In genomic region chr22:50396751-50397370, GRCh38 we compare ENCODE assay signal across 10 cellular contexts. TPM values are rescaled to one million over a fixed set of nuclear protein-coding genes. Genes with fewer than 3 reads are reported as not detected.
DNase-seq lines count a peak whose midpoint lies in the region; ATAC-seq and TF ChIP-seq lines count a peak whose summit lies in the region.
"Had no signal": no experiment of that assay in that cellular context is flagged by ENCODE, and none has a peak within 500 bp of the region (broad histone marks: within the 10 kb centered on the region; RNA-seq: fewer than 3 reads in every experiment).

No MANE protein-coding gene starts in this region.

- peaks cover 60 to 68% (median 64%) of the 10 kb centered on the region in 10 experiments for H3K4me1 ChIP-seq in BLaER1 treated with 17β-estradiol and CSF1 and Interleukin-3, amounts not matched to agents 10 nM and 100 nM
- H3K4me1 ChIP-seq in mucosa of descending colon (ENCODE audit: low read depth): peaks cover 17% of the 10 kb centered on the region
- no peaks in the 10 kb centered on the region for H3K4me1 ChIP-seq in HAP-1
- H3K4me1 ChIP-seq in testis: peaks cover 7% of the 10 kb centered on the region

- DNase-seq in HT1080 (ENCODE audit: low read depth): peak; percentile 20
- no peak for DNase-seq in activated naive CD8-positive, alpha-beta T cell treated with anti-CD3 and anti-CD28 coated beads, Interleukin-2, amount 10 ng/mL, durations not matched to agents 7 days and 5 days
- peak in 1 of 3 donors; percentile 15 for DNase-seq in mucosa of descending colon
- no peak for DNase-seq in KG1 (lab: John Stamatoyannopoulos, UW)
- DNase-seq in HAP-1 (ENCODE audit: low spot score in 2 of 2): no peak
- no peak for DNase-seq in testis
- DNase-seq: NCI-H2081 treated with DMSO at 0.1 percent for 48 hours; stimulated activated CD4-positive, alpha-beta T cell treated with anti-CD3 and anti-CD28 coated beads, Interleukin-12 subunit alpha, Interleukin-12 subunit beta, amount 100 ng/mL, for 4 hours had no signal

- H4K20me1 ChIP-seq in BLaER1 treated with 17β-estradiol and CSF1 and Interleukin-3, amounts not matched to agents 10 nM and 100 nM: peaks cover 0 to 80% (median 30%) of the 10 kb centered on the region in 11 experiments; a peak in 15 of 22 replicates

- intact Hi-C loops in mucosa of descending colon (cut with DNase I, micrococcal nuclease) (no loop called here), testis (cut with DNase I; ENCODE audit: low total_unique reads) (no loop called here)

- H3K4me3 ChIP-seq in BLaER1 treated with 17β-estradiol and CSF1 and Interleukin-3, amounts not matched to agents 10 nM and 100 nM: no peak overlapping the region
- H3K4me3 ChIP-seq in mucosa of descending colon (no peak overlapping the region), HAP-1 (no peak overlapping the region), testis (no peak overlapping the region)

- no peak overlapping the region for H3K4me3 Mint-ChIP-seq in activated naive CD8-positive, alpha-beta T cell treated with anti-CD3 and anti-CD28 coated beads, Interleukin-2, amount 10 ng/mL, durations not matched to agents 7 days and 5 days

- TF ChIP-seq POLR2A in testis (IDR thresholded peaks at IDR 0.05): no peak

- no peak for ATAC-seq in activated naive CD8-positive, alpha-beta T cell treated with anti-CD3 and anti-CD28 coated beads, Interleukin-2, amount 10 ng/mL, durations not matched to agents 7 days and 5 days (ENCODE audit: low read depth)
- peak; percentile 81 for ATAC-seq in mucosa of descending colon
- no peak for ATAC-seq in HG02678 (IDR thresholded peaks at IDR 0.05; ENCODE audit: unreplicated experiment)

- H3K36me3 Mint-ChIP-seq in activated naive CD8-positive, alpha-beta T cell treated with anti-CD3 and anti-CD28 coated beads, Interleukin-2, amount 10 ng/mL, durations not matched to agents 7 days and 5 days: peaks cover 19% of the 10 kb centered on the region

- peak overlapping the region in 9 of 11 experiments; percentile 11 to 82 (median 31); a peak in 15 of 22 replicates for H3K4me2 ChIP-seq in BLaER1 treated with 17β-estradiol and CSF1 and Interleukin-3, amounts not matched to agents 10 nM and 100 nM

- no peaks in the 10 kb centered on the region for H3K9me3 Mint-ChIP-seq in activated naive CD8-positive, alpha-beta T cell treated with anti-CD3 and anti-CD28 coated beads, Interleukin-2, amount 10 ng/mL, durations not matched to agents 7 days and 5 days

- POLR2A ChIA-PET in activated naive CD8-positive, alpha-beta T cell treated with anti-CD3 and anti-CD28 coated beads, Interleukin-2, amount 10 ng/mL, durations not matched to agents 7 days and 5 days (lab: Charles Lee): no interaction called here

- TF ChIP-seq CTCF in mucosa of descending colon (IDR thresholded peaks at IDR 0.05): no peak
- no peak for TF ChIP-seq CTCF in testis (IDR thresholded peaks at IDR 0.05)

- peaks cover 31 to 66% (median 45%) of the 10 kb centered on the region in 11 experiments for H3K36me3 ChIP-seq in BLaER1 treated with 17β-estradiol and CSF1 and Interleukin-3, amounts not matched to agents 10 nM and 100 nM
- H3K36me3 ChIP-seq in mucosa of descending colon (ENCODE audit: low read depth): no peaks in the 10 kb centered on the region
- H3K36me3 ChIP-seq in HAP-1 (replicated peaks): peaks cover 21% of the 10 kb centered on the region
- no peaks in the 10 kb centered on the region for H3K36me3 ChIP-seq in testis (ENCODE audit: low read depth, missing control alignments)

- peaks cover 20% of the 10 kb centered on the region for H3K4me1 Mint-ChIP-seq in activated naive CD8-positive, alpha-beta T cell treated with anti-CD3 and anti-CD28 coated beads, Interleukin-2, amount 10 ng/mL, durations not matched to agents 7 days and 5 days

- peak overlapping the region; percentile 31 for H3K27ac Mint-ChIP-seq in activated naive CD8-positive, alpha-beta T cell treated with anti-CD3 and anti-CD28 coated beads, Interleukin-2, amount 10 ng/mL, durations not matched to agents 7 days and 5 days

- H3K27me3 ChIP-seq in BLaER1 treated with 17β-estradiol and CSF1 and Interleukin-3, amounts not matched to agents 10 nM and 100 nM: no peaks in the 10 kb centered on the region
- no peaks in the 10 kb centered on the region for H3K27me3 ChIP-seq in HAP-1 (ENCODE audit: low read depth)
- H3K27me3 ChIP-seq in testis: no peaks in the 10 kb centered on the region

- H3K27ac ChIP-seq in BLaER1 treated with 17β-estradiol and CSF1 and Interleukin-3, amounts not matched to agents 10 nM and 100 nM: peak overlapping the region in 2 of 11 experiments; percentile 10 to 30; a peak in 3 of 22 replicates
- H3K27ac ChIP-seq in testis: no peak overlapping the region

- no peaks in the 10 kb centered on the region for H3K9me3 ChIP-seq in BLaER1 treated with 17β-estradiol and CSF1 and Interleukin-3, amounts not matched to agents 10 nM and 100 nM (replicated peaks in 1 of 11)
- H3K9me3 ChIP-seq in mucosa of descending colon (no peaks in the 10 kb centered on the region), HAP-1 (no peaks in the 10 kb centered on the region), testis (no peaks in the 10 kb centered on the region)

- H3K27me3 Mint-ChIP-seq in activated naive CD8-positive, alpha-beta T cell treated with anti-CD3 and anti-CD28 coated beads, Interleukin-2, amount 10 ng/mL, durations not matched to agents 7 days and 5 days: no peaks in the 10 kb centered on the region

- WGBS in testis, 2 donors: 65 to 73% methylated on average over 6 of the region's 6 CpGs

- peak overlapping the region in 5 of 11 experiments; percentile 11 to 62 (median 36); a peak in 9 of 22 replicates for H3K9ac ChIP-seq in BLaER1 treated with 17β-estradiol and CSF1 and Interleukin-3, amounts not matched to agents 10 nM and 100 nM

- in situ Hi-C loops in HAP-1 (cut with MboI; ENCODE audit: low sequenced_read_pairs): no loop called here

RNA-seq across cellular contexts. Expression of gene PPP6R2, which starts 53.7 kb away (rescaled TPM):
- total RNA-seq in HT1080 (2014; rRNA removed; shearing (Covaris generic)): 40.0 and 44.6 TPM in 2 replicates
- 30.5 and 32.8 TPM in 2 replicates for polyA plus RNA-seq in HT1080 (2015; cell fraction: cytosol; rRNA removed)
- polyA plus RNA-seq in HT1080 (2015; cell fraction: nucleus; rRNA removed): 61.6 and 65.2 TPM in 2 replicates
- total RNA-seq in activated naive CD8-positive, alpha-beta T cell treated with anti-CD3 and anti-CD28 coated beads, Interleukin-2, amount 10 ng/mL, durations not matched to agents 7 days and 5 days: 10 to 100 TPM; 81.6 to 86.8 TPM
- total RNA-seq in mucosa of descending colon: 10 to 100 TPM; 54.3 to 61.7 (median 58.8) TPM
- 100 to 1,000 TPM; 138 to 142 TPM for total RNA-seq in testis
- 123 TPM for polyA plus RNA-seq in testis (ENCODE audit: insufficient read depth, low read depth, low replicate concordance)
